In the genomic region with DNA sequence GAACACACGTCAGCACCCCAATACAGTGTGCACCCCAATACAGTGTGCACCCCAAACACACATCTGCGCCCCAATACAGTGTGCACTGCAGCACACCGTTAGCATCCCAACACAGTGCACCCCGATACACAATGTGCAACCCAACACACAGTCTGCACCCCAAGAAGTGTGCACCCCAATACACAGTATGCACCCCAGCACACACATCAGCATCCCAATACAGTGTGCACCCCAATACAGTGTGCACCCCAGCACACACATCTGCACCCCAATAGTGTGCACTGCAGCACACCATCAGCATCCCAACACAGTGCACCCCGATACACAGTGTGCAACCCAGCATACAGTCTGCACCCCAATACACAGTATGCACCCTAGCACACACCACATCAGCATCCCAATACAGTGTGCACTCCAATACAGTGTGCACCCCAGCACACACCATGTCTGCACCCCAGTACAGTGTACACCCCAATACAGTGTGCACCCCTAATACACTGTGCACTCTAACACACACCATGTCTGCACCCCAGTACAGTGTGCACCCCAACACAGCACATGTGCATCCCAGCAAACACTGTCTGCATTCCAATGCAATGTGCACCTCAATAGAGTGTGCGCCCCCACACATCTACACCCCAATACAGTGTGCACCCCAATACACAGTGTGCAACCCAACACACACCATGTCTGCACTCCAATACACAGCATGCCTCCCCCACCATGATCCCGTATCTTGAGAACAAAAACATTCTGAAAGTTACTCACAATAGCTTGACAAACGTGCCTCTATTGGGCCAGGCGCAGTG, we compare ENCODE assay signal across 8 cellular contexts. TPM values are rescaled to one million over a fixed set of nuclear protein-coding genes. Genes with fewer than 3 reads are reported as not detected.
DNase-seq lines count a peak whose midpoint lies in the region; ATAC-seq and TF ChIP-seq lines count a peak whose summit lies in the region.

No MANE protein-coding gene starts in this region.

- H3K79me2 ChIP-seq in smooth muscle cell (ENCODE audit: low read depth): peaks cover 44% of the 10 kb centered on the region

- H3K27me3 ChIP-seq in Peyer's patch: no peaks in the 10 kb centered on the region
- H3K27me3 ChIP-seq in smooth muscle cell (ENCODE audit: low read depth): no peaks in the 10 kb centered on the region

- H3K4me1 ChIP-seq in Peyer's patch (peaks cover 0 to 24% (median 5%) of the 10 kb centered on the region in 4 donors), smooth muscle cell (ENCODE audit: low read depth) (peaks cover 14% of the 10 kb centered on the region)

- no peak overlapping the region for H2AFZ ChIP-seq in smooth muscle cell (ENCODE audit: low read depth)

- peak; percentile 45 for DNase-seq in activated CD8-positive, alpha-beta memory T cell treated with anti-CD3 and anti-CD28 coated beads for 24 hours
- DNase-seq in activated CD8-positive, alpha-beta memory T cell treated with anti-CD3 and anti-CD28 coated beads, Interleukin-2, amount 50 U/mL, for 4 hours: no peak
- no peak for DNase-seq in Peyer's patch
- DNase-seq in fibroblast of mammary gland (ENCODE audit: low read depth): no peak
- DNase-seq in smooth muscle cell (lab: John Stamatoyannopoulos, UW; ENCODE audit: unreplicated experiment): no peak
- no peak for DNase-seq in NCI-H526 (lab: John Stamatoyannopoulos, UW)
- DNase-seq in stimulated activated CD4-positive, alpha-beta T cell treated with anti-CD3 and anti-CD28 coated beads, Interleukin-1b, Interleukin-23, amount 100 ng/mL, for 48 hours: no peak

- peaks cover 17% of the 10 kb centered on the region for H4K20me1 ChIP-seq in smooth muscle cell (ENCODE audit: low read depth)

- peak overlapping the region; percentile 67 to 92 (median 84) for H3K27ac ChIP-seq in Peyer's patch
- H3K27ac ChIP-seq in smooth muscle cell (ENCODE audit: low read depth): no peak overlapping the region

- TF ChIP-seq POLR2A in Peyer's patch (IDR thresholded peaks at IDR 0.05): no peak

- H3K4me2 ChIP-seq in smooth muscle cell: peak overlapping the region; percentile 79

- H3K36me3 ChIP-seq in Peyer's patch (no peaks in the 10 kb centered on the region), smooth muscle cell (ENCODE audit: low read depth) (no peaks in the 10 kb centered on the region)

- peaks cover 29% of the 10 kb centered on the region for H3F3A ChIP-seq in smooth muscle cell (ENCODE audit: low read depth)

- WGBS in smooth muscle cell (ENCODE audit: low lambda C conversion rate): 82% methylated on average over 7 of the region's 9 CpGs

- ATAC-seq in HG03097 (IDR thresholded peaks at IDR 0.05; ENCODE audit: low FRiP score, unreplicated experiment): no peak

- H3K4me3 ChIP-seq in Peyer's patch: peak overlapping the region; percentile 49 to 95 (median 72)
- H3K4me3 ChIP-seq in fibroblast of mammary gland (ENCODE audit: control insufficient read depth, low read depth, low read length): peak overlapping the region; percentile 42
- H3K4me3 ChIP-seq in smooth muscle cell: peak overlapping the region; percentile 82

- H3K9me3 ChIP-seq in Peyer's patch (no peaks in the 10 kb centered on the region), smooth muscle cell (replicated peaks; ENCODE audit: low read depth) (no peaks in the 10 kb centered on the region)

- H3K9ac ChIP-seq in smooth muscle cell (ENCODE audit: low read depth): no peak overlapping the region

- TF ChIP-seq CTCF in Peyer's patch (IDR thresholded peaks at IDR 0.05) (no peak), fibroblast of mammary gland (conservative IDR thresholded peaks at IDR 0.05; ENCODE audit: control insufficient read depth, insufficient read depth, low read depth, low read length) (no peak), smooth muscle cell (IDR thresholded peaks at IDR 0.05; ENCODE audit: borderline replicate concordance, insufficient read depth, poor library complexity, severe bottlenecking) (no peak)

RNA-seq across cellular contexts. Expression of a gene that starts 0.9 kb away (rescaled TPM):
- 100 to 1,000 TPM in 2 of 4 donors, 10 to 100 TPM in 2; 50.6 to 123 (median 97.7) TPM for total RNA-seq in Peyer's patch
- total RNA-seq in smooth muscle cell: 37.5 and 276 TPM in 2 replicates
- polyA plus RNA-seq in smooth muscle cell: 71.7 and 82.9 TPM in 2 replicates

RNA-seq across cellular contexts. Expression of a gene that starts 6.7 kb away (rescaled TPM):
- total RNA-seq in Peyer's patch: 10 to 100 TPM in 3 of 4 donors, 1 to 10 TPM in 1; 7.4 to 40.4 (median 21.7) TPM
- total RNA-seq in smooth muscle cell: 11.9 and 13.8 TPM in 2 replicates
- polyA plus RNA-seq in smooth muscle cell: 29.3 and 29.9 TPM in 2 replicates
